1 cellular context compared by ENCODE assay signal in the genomic region with DNA sequence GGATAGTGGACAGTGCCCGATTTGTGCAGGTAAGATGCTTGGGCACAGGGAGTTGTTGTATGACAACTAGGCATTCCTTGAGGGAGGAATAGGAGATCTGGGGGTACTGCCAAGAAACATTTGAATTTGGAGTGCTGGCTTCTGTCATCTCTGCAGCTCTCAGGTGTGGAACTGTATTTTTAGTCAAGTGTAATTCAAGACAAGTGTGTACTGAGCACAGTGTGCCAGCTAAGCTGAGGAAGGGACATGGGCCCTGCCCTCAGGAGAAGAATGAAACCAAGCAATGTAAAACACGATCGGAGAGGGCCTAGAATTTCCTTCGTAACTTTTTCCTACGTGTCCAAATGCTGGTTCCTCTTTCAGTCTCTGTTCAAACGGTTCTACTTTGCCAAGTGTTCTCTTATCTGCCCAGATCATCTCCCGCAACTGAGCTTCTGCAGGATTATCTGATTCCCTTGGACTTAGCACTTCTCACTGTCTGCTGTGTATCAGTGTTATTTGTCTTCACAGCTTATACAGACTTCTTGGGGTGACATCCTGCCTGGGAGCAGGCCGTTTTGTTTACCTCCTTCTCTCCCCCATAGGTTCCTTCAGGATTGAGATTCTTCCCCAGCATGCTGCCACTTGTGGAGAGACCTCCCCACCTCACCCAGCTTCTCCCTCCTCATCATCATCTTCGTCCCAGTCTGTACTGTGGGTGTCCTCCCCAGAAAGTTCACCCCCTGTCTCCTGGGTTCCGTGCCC.
TF ChIP-seq lines count a peak whose summit lies in the region.

No MANE protein-coding gene starts in this region.

TF ChIP-seq in K562, 482 proteins besides CTCF, POLR2A, EP300 and RAD21 (continued from another document and continues in another):
- TF ChIP-seq, protein P1, sequence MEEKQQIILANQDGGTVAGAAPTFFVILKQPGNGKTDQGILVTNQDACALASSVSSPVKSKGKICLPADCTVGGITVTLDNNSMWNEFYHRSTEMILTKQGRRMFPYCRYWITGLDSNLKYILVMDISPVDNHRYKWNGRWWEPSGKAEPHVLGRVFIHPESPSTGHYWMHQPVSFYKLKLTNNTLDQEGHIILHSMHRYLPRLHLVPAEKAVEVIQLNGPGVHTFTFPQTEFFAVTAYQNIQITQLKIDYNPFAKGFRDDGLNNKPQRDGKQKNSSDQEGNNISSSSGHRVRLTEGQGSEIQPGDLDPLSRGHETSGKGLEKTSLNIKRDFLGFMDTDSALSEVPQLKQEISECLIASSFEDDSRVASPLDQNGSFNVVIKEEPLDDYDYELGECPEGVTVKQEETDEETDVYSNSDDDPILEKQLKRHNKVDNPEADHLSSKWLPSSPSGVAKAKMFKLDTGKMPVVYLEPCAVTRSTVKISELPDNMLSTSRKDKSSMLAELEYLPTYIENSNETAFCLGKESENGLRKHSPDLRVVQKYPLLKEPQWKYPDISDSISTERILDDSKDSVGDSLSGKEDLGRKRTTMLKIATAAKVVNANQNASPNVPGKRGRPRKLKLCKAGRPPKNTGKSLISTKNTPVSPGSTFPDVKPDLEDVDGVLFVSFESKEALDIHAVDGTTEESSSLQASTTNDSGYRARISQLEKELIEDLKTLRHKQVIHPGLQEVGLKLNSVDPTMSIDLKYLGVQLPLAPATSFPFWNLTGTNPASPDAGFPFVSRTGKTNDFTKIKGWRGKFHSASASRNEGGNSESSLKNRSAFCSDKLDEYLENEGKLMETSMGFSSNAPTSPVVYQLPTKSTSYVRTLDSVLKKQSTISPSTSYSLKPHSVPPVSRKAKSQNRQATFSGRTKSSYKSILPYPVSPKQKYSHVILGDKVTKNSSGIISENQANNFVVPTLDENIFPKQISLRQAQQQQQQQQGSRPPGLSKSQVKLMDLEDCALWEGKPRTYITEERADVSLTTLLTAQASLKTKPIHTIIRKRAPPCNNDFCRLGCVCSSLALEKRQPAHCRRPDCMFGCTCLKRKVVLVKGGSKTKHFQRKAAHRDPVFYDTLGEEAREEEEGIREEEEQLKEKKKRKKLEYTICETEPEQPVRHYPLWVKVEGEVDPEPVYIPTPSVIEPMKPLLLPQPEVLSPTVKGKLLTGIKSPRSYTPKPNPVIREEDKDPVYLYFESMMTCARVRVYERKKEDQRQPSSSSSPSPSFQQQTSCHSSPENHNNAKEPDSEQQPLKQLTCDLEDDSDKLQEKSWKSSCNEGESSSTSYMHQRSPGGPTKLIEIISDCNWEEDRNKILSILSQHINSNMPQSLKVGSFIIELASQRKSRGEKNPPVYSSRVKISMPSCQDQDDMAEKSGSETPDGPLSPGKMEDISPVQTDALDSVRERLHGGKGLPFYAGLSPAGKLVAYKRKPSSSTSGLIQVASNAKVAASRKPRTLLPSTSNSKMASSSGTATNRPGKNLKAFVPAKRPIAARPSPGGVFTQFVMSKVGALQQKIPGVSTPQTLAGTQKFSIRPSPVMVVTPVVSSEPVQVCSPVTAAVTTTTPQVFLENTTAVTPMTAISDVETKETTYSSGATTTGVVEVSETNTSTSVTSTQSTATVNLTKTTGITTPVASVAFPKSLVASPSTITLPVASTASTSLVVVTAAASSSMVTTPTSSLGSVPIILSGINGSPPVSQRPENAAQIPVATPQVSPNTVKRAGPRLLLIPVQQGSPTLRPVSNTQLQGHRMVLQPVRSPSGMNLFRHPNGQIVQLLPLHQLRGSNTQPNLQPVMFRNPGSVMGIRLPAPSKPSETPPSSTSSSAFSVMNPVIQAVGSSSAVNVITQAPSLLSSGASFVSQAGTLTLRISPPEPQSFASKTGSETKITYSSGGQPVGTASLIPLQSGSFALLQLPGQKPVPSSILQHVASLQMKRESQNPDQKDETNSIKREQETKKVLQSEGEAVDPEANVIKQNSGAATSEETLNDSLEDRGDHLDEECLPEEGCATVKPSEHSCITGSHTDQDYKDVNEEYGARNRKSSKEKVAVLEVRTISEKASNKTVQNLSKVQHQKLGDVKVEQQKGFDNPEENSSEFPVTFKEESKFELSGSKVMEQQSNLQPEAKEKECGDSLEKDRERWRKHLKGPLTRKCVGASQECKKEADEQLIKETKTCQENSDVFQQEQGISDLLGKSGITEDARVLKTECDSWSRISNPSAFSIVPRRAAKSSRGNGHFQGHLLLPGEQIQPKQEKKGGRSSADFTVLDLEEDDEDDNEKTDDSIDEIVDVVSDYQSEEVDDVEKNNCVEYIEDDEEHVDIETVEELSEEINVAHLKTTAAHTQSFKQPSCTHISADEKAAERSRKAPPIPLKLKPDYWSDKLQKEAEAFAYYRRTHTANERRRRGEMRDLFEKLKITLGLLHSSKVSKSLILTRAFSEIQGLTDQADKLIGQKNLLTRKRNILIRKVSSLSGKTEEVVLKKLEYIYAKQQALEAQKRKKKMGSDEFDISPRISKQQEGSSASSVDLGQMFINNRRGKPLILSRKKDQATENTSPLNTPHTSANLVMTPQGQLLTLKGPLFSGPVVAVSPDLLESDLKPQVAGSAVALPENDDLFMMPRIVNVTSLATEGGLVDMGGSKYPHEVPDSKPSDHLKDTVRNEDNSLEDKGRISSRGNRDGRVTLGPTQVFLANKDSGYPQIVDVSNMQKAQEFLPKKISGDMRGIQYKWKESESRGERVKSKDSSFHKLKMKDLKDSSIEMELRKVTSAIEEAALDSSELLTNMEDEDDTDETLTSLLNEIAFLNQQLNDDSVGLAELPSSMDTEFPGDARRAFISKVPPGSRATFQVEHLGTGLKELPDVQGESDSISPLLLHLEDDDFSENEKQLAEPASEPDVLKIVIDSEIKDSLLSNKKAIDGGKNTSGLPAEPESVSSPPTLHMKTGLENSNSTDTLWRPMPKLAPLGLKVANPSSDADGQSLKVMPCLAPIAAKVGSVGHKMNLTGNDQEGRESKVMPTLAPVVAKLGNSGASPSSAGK (IDR thresholded peaks at IDR 0.05): 0 out of 2 replicates have a peak, but pooled peaks have one; percentile 22
- TF ChIP-seq FOXA3 (CRISPR knock-in tag; conservative IDR thresholded peaks at IDR 0.05 in 1 of 2, IDR thresholded peaks at IDR 0.05 in 1 of 2) (no peak), ZNF124 (CRISPR knock-in tag; IDR thresholded peaks at IDR 0.05) (no peak), ZFP36 (IDR thresholded peaks at IDR 0.05; ENCODE audit: low read depth, low read length, partially characterized antibody) (peak; percentile 67), ZNF639 (CRISPR knock-in tag; conservative IDR thresholded peaks at IDR 0.05 in 1 of 2, IDR thresholded peaks at IDR 0.05 in 1 of 2) (no peak), TSC22D4 (tag; IDR thresholded peaks at IDR 0.05) (no peak), HDAC2 (IDR thresholded peaks at IDR 0.05) (0 out of 2 replicates have a peak, but pooled peaks have one; percentile 18), TEAD4 (IDR thresholded peaks at IDR 0.05; ENCODE audit: low read length) (no peak; the same call in 1 of the 2 replicates), TEAD4 (CRISPR knock-in tag; IDR thresholded peaks at IDR 0.05; ENCODE audit: borderline replicate concordance) (no peak), CTBP1 (IDR thresholded peaks at IDR 0.05; ENCODE audit: borderline replicate concordance) (peak; percentile 31; the same call in 1 of the 2 replicates), ZNF212 (CRISPR knock-in tag; IDR thresholded peaks at IDR 0.05) (no peak), ZNF395 (CRISPR knock-in tag; IDR thresholded peaks at IDR 0.05) (no peak), ZNF507 (tag; conservative IDR thresholded peaks at IDR 0.05) (no peak), ARID4B (CRISPR knock-in tag; IDR thresholded peaks at IDR 0.05) (0 out of 2 replicates have a peak, but pooled peaks have one; percentile 31), NFIX (CRISPR knock-in tag; IDR thresholded peaks at IDR 0.05; ENCODE audit: low read depth) (no peak), SRF (CRISPR knock-in tag; IDR thresholded peaks at IDR 0.05) (no peak), ZNF140 (CRISPR knock-in tag; IDR thresholded peaks at IDR 0.05) (no peak), ZNF146 (CRISPR knock-in tag; IDR thresholded peaks at IDR 0.05; ENCODE audit: unreplicated experiment) (no peak), GTF2E2 (tag; IDR thresholded peaks at IDR 0.05) (no peak), MIER1 (IDR thresholded peaks at IDR 0.05; ENCODE audit: low read depth) (no peak)
- TF ChIP-seq, protein P2, sequence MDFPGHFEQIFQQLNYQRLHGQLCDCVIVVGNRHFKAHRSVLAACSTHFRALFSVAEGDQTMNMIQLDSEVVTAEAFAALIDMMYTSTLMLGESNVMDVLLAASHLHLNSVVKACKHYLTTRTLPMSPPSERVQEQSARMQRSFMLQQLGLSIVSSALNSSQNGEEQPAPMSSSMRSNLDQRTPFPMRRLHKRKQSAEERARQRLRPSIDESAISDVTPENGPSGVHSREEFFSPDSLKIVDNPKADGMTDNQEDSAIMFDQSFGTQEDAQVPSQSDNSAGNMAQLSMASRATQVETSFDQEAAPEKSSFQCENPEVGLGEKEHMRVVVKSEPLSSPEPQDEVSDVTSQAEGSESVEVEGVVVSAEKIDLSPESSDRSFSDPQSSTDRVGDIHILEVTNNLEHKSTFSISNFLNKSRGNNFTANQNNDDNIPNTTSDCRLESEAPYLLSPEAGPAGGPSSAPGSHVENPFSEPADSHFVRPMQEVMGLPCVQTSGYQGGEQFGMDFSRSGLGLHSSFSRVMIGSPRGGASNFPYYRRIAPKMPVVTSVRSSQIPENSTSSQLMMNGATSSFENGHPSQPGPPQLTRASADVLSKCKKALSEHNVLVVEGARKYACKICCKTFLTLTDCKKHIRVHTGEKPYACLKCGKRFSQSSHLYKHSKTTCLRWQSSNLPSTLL (IDR thresholded peaks at IDR 0.05): no peak
- TF ChIP-seq, protein P3, sequence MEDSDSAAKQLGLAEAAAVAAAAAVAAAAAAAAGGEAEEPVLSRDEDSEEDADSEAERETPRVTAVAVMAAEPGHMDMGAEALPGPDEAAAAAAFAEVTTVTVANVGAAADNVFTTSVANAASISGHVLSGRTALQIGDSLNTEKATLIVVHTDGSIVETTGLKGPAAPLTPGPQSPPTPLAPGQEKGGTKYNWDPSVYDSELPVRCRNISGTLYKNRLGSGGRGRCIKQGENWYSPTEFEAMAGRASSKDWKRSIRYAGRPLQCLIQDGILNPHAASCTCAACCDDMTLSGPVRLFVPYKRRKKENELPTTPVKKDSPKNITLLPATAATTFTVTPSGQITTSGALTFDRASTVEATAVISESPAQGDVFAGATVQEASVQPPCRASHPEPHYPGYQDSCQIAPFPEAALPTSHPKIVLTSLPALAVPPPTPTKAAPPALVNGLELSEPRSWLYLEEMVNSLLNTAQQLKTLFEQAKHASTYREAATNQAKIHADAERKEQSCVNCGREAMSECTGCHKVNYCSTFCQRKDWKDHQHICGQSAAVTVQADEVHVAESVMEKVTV (CRISPR knock-in tag; IDR thresholded peaks at IDR 0.05): no peak
